Comparison of ENCODE assay signal across 8 cellular contexts in the genomic region with DNA sequence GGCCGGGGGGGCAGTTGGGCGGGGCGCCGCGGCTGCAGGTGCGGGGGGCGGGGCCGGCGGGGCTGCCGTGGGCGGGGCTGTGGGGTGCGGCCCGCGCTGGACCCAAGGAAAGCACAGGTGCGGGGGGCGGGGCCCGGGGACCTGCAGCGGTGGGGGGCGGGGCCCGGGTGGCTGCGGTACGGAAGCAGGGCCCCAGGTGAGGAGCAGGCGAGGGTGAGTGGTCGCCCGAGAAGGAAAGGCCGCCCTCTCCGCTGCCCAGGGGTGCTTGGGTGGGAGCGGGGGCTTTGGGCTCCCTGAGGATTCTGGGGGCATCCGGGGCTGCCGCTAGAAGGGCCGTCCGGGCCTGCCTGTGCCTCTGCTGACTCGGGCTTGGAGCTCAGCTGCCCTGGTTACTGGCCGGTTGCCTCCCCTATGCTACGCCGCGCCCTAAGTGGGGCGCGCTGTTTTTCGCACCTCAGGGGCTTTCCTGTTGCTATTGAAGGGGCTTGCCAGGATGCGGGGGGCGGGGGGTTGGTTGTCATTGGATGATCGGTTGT. TPM values are rescaled to one million over a fixed set of nuclear protein-coding genes. Genes with fewer than 3 reads are reported as not detected.
DNase-seq lines count a peak whose midpoint lies in the region; ATAC-seq and TF ChIP-seq lines count a peak whose summit lies in the region.

No MANE protein-coding gene starts in this region.

- no peak for TF ChIP-seq POLR2A in adrenal gland (IDR thresholded peaks at IDR 0.05)

- H3K27me3 ChIP-seq in adrenal gland, result no peaks in the 10 kb centered on the region
- peaks cover 12% of the 10 kb centered on the region for H3K27me3 ChIP-seq in iPS-15b (ENCODE audit: control insufficient read depth, insufficient read depth, low read length)

- H3K9ac ChIP-seq in iPS-15b (ENCODE audit: low read depth, low read length), result no peak overlapping the region

- no peak for ATAC-seq in GM21423 (IDR thresholded peaks at IDR 0.05; ENCODE audit: unreplicated experiment)

- intact Hi-C loops in adrenal gland (cut with DNase I), result no loop called here

- H3K4me1 ChIP-seq in adrenal gland (replicated peaks in 1 of 2) (no peaks in the 10 kb centered on the region), iPS-15b (ENCODE audit: control insufficient read depth, insufficient read depth, low read length) (peaks cover 10% of the 10 kb centered on the region)

- peak overlapping the region in 1 of 5 donors; percentile 89 for H3K27ac ChIP-seq in adrenal gland

- TF ChIP-seq CTCF in adrenal gland (IDR thresholded peaks at IDR 0.05), result no peak

- H3K36me3 ChIP-seq in adrenal gland (replicated peaks in 1 of 2) (no peaks in the 10 kb centered on the region), iPS-15b (ENCODE audit: control insufficient read depth, insufficient read depth, low read length) (no peaks in the 10 kb centered on the region)

- peak; percentile 2 to 13 for DNase-seq in stimulated activated CD4-positive, alpha-beta T cell treated with anti-CD3 and anti-CD28 coated beads, Interleukin-12 subunit alpha, Interleukin-12 subunit beta, amount 100 ng/mL, for 24 hours (ENCODE audit: low read depth in 2 of 2)
- DNase-seq in stimulated activated CD4-positive, alpha-beta T cell treated with anti-CD3 and anti-CD28 coated beads, Interleukin-4, amount 100 ng/mL, for 24 hours, result no peak
- DNase-seq in NCI-H510A treated with DMSO at 0.1 percent for 48 hours (lab: John Stamatoyannopoulos, UW), result peak; percentile 42
- peak in 6 of 7 donors; percentile 8 to 45 (median 20) for DNase-seq in adrenal gland
- peak; percentile 5 for DNase-seq in stimulated activated CD4-positive, alpha-beta T cell treated with anti-CD3 and anti-CD28 coated beads, Interleukin-2, amount 100 ng/mL, for 4 hours (ENCODE audit: low read depth)
- DNase-seq in putamen (ENCODE audit: low spot score), result no peak

- no peaks in the 10 kb centered on the region for H3K9me3 ChIP-seq in adrenal gland (replicated peaks in 1 of 3)
- no peaks in the 10 kb centered on the region for H3K9me3 ChIP-seq in iPS-15b (ENCODE audit: control insufficient read depth, insufficient read depth, low read length)

- H3K4me3 ChIP-seq in adrenal gland (peak overlapping the region in 2 of 4 donors; percentile 9 to 97), iPS-15b (ENCODE audit: low read depth, low read length) (peak overlapping the region; percentile 75)

- 10 to 52% (median 29%) methylated on average over 6 to 39 of the region's 43 CpGs for WGBS in adrenal gland, 4 donors

RNA-seq across cellular contexts. Expression of gene RALGPS1, which starts 0.8 kb away (rescaled TPM):
- 1 to 10 TPM; 3.1 to 7.8 (median 5.4) TPM for total RNA-seq in adrenal gland
- polyA plus RNA-seq in adrenal gland, result 1 to 10 TPM; 2.8 to 4.4 (median 3.5) TPM

RNA-seq across cellular contexts. Expression of gene ZBTB34, which starts 54.9 kb away (rescaled TPM):
- total RNA-seq in adrenal gland, result 1 to 10 TPM; 3.1 to 8.2 (median 6.5) TPM
- 1 to 10 TPM; 1.7 to 3.4 (median 2.1) TPM for polyA plus RNA-seq in adrenal gland

Comparison
In these comparisons a context has a peak if more than half of its experiments do, and no peak if none do; other contexts are left out.
1. DNase-seq: peak in stimulated activated CD4-positive, alpha-beta T cell treated with anti-CD3 and anti-CD28 coated beads, Interleukin-12 subunit alpha, Interleukin-12 subunit beta, amount 100 ng/mL, for 24 hours (2 of 2), NCI-H510A treated with DMSO at 0.1 percent for 48 hours (single experiment), adrenal gland (6 of 7) and stimulated activated CD4-positive, alpha-beta T cell treated with anti-CD3 and anti-CD28 coated beads, Interleukin-2, amount 100 ng/mL, for 4 hours (single experiment); none in stimulated activated CD4-positive, alpha-beta T cell treated with anti-CD3 and anti-CD28 coated beads, Interleukin-4, amount 100 ng/mL, for 24 hours (single experiment) and putamen (single experiment).